In the genomic region with DNA sequence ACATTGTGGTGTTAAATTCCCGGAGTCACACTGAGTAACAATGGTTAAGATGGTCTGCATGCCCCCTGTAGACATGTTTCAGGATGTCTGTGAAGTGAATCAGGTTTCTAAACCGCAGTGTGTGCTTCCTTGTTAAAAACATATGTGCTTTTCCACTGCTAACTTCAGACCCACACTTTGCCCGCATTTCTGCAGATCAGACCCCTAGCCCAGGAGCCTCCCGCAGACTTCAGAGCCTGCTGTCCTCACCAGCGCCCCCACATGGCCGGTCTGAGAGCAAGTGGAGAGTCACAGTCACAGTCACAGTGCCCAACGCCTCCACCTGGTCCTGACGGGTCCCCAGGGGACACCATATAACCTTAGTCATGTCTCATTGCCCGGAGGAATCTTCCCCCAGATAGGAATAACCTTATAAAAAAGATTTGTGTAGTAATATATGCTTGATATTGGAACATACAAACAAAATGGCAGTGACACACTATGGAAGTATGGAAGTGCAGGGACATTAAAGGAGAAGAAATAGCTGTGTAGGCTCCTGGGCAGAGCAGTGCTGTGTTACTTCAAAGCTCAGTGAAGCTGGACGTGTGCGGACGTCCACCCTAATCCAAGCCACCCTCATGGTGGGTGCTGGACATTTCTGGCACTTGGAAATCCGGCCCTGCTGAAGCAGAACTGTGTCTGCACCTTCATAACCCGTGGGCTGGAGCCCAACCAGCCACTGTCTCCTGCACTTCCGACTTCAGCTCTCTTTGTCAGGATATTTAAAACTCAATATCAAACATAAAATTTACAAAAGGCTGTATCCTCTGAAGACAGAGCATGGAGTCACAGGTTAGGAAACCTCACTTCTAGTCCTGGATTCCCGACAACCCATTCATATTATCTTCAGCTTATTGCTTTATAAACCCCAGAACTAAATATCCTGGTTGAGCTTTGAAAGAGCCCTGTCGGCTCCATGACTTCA, we compare ENCODE assay signal across 1 cellular context.
A peak's percentile ranks its signal among the peaks of the same experiment; 100 is the strongest.
TF ChIP-seq lines count a peak whose summit lies in the region.

No MANE protein-coding gene starts in this region.

TF ChIP-seq in K562, 482 proteins besides CTCF, POLR2A, EP300 and RAD21:
- TF ChIP-seq FOXA3 (CRISPR knock-in tag; conservative IDR thresholded peaks at IDR 0.05 in 1 of 2, IDR thresholded peaks at IDR 0.05 in 1 of 2), result no peak
- no peak for TF ChIP-seq CHD1 (IDR thresholded peaks at IDR 0.05; ENCODE audit: low read length)
- TF ChIP-seq PML (IDR thresholded peaks at IDR 0.05; ENCODE audit: low read length), result no peak
- TF ChIP-seq GABPA (tag; conservative IDR thresholded peaks at IDR 0.05; ENCODE audit: low read depth), result no peak
- 0 out of 2 replicates have a peak, but pooled peaks have one; percentile 25 for TF ChIP-seq KLF16 (IDR thresholded peaks at IDR 0.05)
- peak; percentile 50 for TF ChIP-seq ZFP36 (IDR thresholded peaks at IDR 0.05; ENCODE audit: low read depth, low read length, partially characterized antibody)
- TF ChIP-seq KDM4B (IDR thresholded peaks at IDR 0.05; ENCODE audit: borderline replicate concordance in 2 of 2, low read depth in 1 of 2), result no peak
- 0 out of 4 replicates have a peak, but pooled peaks of 1 of the 2 experiments have one; percentile 18 for TF ChIP-seq MAZ (CRISPR knock-in tag; conservative IDR thresholded peaks at IDR 0.05 in 1 of 2, IDR thresholded peaks at IDR 0.05 in 1 of 2)
